In the genomic region with DNA sequence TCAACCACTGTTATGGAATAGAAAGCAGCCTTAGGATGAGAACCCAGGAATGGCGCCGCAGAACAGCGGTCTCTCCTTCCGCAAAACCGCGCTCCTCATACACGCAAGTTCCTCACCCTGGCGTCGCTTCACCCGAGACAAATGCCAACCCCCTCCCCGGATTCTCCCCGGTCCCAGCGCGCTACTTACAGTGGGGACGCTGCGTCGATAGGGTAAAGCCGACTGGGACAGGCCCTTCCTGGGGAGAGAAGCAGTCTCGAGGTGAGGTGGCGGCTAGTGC, we compare ENCODE assay signal across 1 cellular context.
TF ChIP-seq lines count a peak whose summit lies in the region.

No MANE protein-coding gene starts in this region.

TF ChIP-seq in GM12878, 131 proteins besides CTCF, POLR2A, EP300 and RAD21 (continued from another document):
- TF ChIP-seq, protein P1, sequence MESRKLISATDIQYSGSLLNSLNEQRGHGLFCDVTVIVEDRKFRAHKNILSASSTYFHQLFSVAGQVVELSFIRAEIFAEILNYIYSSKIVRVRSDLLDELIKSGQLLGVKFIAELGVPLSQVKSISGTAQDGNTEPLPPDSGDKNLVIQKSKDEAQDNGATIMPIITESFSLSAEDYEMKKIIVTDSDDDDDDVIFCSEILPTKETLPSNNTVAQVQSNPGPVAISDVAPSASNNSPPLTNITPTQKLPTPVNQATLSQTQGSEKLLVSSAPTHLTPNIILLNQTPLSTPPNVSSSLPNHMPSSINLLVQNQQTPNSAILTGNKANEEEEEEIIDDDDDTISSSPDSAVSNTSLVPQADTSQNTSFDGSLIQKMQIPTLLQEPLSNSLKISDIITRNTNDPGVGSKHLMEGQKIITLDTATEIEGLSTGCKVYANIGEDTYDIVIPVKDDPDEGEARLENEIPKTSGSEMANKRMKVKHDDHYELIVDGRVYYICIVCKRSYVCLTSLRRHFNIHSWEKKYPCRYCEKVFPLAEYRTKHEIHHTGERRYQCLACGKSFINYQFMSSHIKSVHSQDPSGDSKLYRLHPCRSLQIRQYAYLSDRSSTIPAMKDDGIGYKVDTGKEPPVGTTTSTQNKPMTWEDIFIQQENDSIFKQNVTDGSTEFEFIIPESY (IDR thresholded peaks at IDR 0.05): no peak
- TF ChIP-seq, protein P2, sequence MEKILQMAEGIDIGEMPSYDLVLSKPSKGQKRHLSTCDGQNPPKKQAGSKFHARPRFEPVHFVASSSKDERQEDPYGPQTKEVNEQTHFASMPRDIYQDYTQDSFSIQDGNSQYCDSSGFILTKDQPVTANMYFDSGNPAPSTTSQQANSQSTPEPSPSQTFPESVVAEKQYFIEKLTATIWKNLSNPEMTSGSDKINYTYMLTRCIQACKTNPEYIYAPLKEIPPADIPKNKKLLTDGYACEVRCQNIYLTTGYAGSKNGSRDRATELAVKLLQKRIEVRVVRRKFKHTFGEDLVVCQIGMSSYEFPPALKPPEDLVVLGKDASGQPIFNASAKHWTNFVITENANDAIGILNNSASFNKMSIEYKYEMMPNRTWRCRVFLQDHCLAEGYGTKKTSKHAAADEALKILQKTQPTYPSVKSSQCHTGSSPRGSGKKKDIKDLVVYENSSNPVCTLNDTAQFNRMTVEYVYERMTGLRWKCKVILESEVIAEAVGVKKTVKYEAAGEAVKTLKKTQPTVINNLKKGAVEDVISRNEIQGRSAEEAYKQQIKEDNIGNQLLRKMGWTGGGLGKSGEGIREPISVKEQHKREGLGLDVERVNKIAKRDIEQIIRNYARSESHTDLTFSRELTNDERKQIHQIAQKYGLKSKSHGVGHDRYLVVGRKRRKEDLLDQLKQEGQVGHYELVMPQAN (conservative IDR thresholded peaks at IDR 0.05): peak; percentile 29
- no peak for TF ChIP-seq POU2F2 (IDR thresholded peaks at IDR 0.05; ENCODE audit: borderline replicate concordance, low read depth, low read length)
- TF ChIP-seq LARP7 (IDR thresholded peaks at IDR 0.05): 0 out of 2 replicates have a peak, but pooled peaks have one; percentile 20
- TF ChIP-seq SMAD5 (IDR thresholded peaks at IDR 0.05; ENCODE audit: low read depth): no peak
TF ChIP-seq in GM12878: peak in this region for 3.
